8 cellular contexts compared by ENCODE assay signal in genomic region chr7:76364198-76364584, GRCh38. TPM values are rescaled to one million over a fixed set of nuclear protein-coding genes. Genes with fewer than 3 reads are reported as not detected.
DNase-seq lines count a peak whose midpoint lies in the region; ATAC-seq and TF ChIP-seq lines count a peak whose summit lies in the region.

No MANE protein-coding gene starts in this region.

- H3K27me3 ChIP-seq in foreskin keratinocyte = no peaks in the 10 kb centered on the region
- H3K27me3 ChIP-seq in spleen (replicated peaks in 1 of 7) = no peaks in the 10 kb centered on the region

- no peaks in the 10 kb centered on the region for H3K36me3 ChIP-seq in spleen

- TF ChIP-seq POLR2A in spleen (IDR thresholded peaks at IDR 0.05) = no peak

- H3K27ac ChIP-seq in foreskin keratinocyte (peak overlapping the region; percentile 91), spleen (peak overlapping the region in 7 of 8 donors; percentile 51 to 86 (median 85))

- no peaks in the 10 kb centered on the region for H3K9me3 Mint-ChIP-seq in activated naive CD8-positive, alpha-beta T cell treated with anti-CD3 and anti-CD28 coated beads for 36 hours
- no peaks in the 10 kb centered on the region for H3K9me3 Mint-ChIP-seq in activated naive CD8-positive, alpha-beta T cell treated with anti-CD3 and anti-CD28 coated beads, Interleukin-2, amount 50 U/mL, for 24 hours

- H3K27ac Mint-ChIP-seq in activated naive CD8-positive, alpha-beta T cell treated with anti-CD3 and anti-CD28 coated beads for 36 hours = no peak overlapping the region
- no peak overlapping the region for H3K27ac Mint-ChIP-seq in activated naive CD8-positive, alpha-beta T cell treated with anti-CD3 and anti-CD28 coated beads, Interleukin-2, amount 50 U/mL, for 24 hours

- no peak overlapping the region for H3K4me3 ChIP-seq in spleen

- no peaks in the 10 kb centered on the region for H3K9me3 ChIP-seq in spleen

- TF ChIP-seq CTCF in foreskin keratinocyte (conservative IDR thresholded peaks at IDR 0.05) = no peak
- no peak for TF ChIP-seq CTCF in spleen (IDR thresholded peaks at IDR 0.05 in 8 of 11, conservative IDR thresholded peaks at IDR 0.05 in 3 of 11)

- peaks cover 17% of the 10 kb centered on the region for H3K4me1 Mint-ChIP-seq in activated naive CD8-positive, alpha-beta T cell treated with anti-CD3 and anti-CD28 coated beads for 36 hours
- peaks cover 23% of the 10 kb centered on the region for H3K4me1 Mint-ChIP-seq in activated naive CD8-positive, alpha-beta T cell treated with anti-CD3 and anti-CD28 coated beads, Interleukin-2, amount 50 U/mL, for 24 hours

- no peaks in the 10 kb centered on the region for H3K36me3 Mint-ChIP-seq in activated naive CD8-positive, alpha-beta T cell treated with anti-CD3 and anti-CD28 coated beads for 36 hours
- no peaks in the 10 kb centered on the region for H3K36me3 Mint-ChIP-seq in activated naive CD8-positive, alpha-beta T cell treated with anti-CD3 and anti-CD28 coated beads, Interleukin-2, amount 50 U/mL, for 24 hours (ENCODE audit: low read depth)

- H3K4me1 ChIP-seq in foreskin keratinocyte = peaks cover 23% of the 10 kb centered on the region
- peaks cover 5 to 46% (median 37%) of the 10 kb centered on the region in 6 donors for H3K4me1 ChIP-seq in spleen

- no peak for DNase-seq in activated naive CD8-positive, alpha-beta T cell treated with anti-CD3 and anti-CD28 coated beads for 36 hours
- DNase-seq in activated naive CD8-positive, alpha-beta T cell treated with anti-CD3 and anti-CD28 coated beads, Interleukin-2, amount 50 U/mL, for 24 hours = no peak
- DNase-seq in SKM-1 treated with dmso at 0.1 percent for 144 hours (lab: John Stamatoyannopoulos, UW; ENCODE audit: unreplicated experiment) (peak; percentile 64), foreskin keratinocyte (peak; percentile 55 to 76), spleen (no peak), NCI-H1436 treated with DMSO at 0.1 percent for 48 hours (lab: John Stamatoyannopoulos, UW) (no peak), NCI-H2171 treated with DMSO at 0.1 percent for 48 hours (lab: John Stamatoyannopoulos, UW) (no peak)

- no peak for ATAC-seq in activated naive CD8-positive, alpha-beta T cell treated with anti-CD3 and anti-CD28 coated beads, Interleukin-2, amount 50 U/mL, for 24 hours
- ATAC-seq in foreskin keratinocyte (peak; percentile 30), GM18517 (IDR thresholded peaks at IDR 0.05; ENCODE audit: unreplicated experiment) (no peak)

- intact Hi-C loops in spleen (cut with DNase I; ENCODE audit: low total_unique reads) = no loop called here

- 5 to 10% (median 9%) methylated on average over 4 of the region's 4 CpGs for WGBS in spleen, 5 donors

- H3K27me3 Mint-ChIP-seq in activated naive CD8-positive, alpha-beta T cell treated with anti-CD3 and anti-CD28 coated beads for 36 hours = no peaks in the 10 kb centered on the region
- peaks cover 3% of the 10 kb centered on the region for H3K27me3 Mint-ChIP-seq in activated naive CD8-positive, alpha-beta T cell treated with anti-CD3 and anti-CD28 coated beads, Interleukin-2, amount 50 U/mL, for 24 hours

- peak overlapping the region; percentile 40 for H3K4me3 Mint-ChIP-seq in activated naive CD8-positive, alpha-beta T cell treated with anti-CD3 and anti-CD28 coated beads for 36 hours
- H3K4me3 Mint-ChIP-seq in activated naive CD8-positive, alpha-beta T cell treated with anti-CD3 and anti-CD28 coated beads, Interleukin-2, amount 50 U/mL, for 24 hours = no peak overlapping the region

RNA-seq across cellular contexts. Expression of gene YWHAG, which starts 5.4 kb away (rescaled TPM):
- 100 to 1,000 TPM; 155 to 157 TPM for total RNA-seq in activated naive CD8-positive, alpha-beta T cell treated with anti-CD3 and anti-CD28 coated beads for 36 hours
- total RNA-seq in foreskin keratinocyte (195 and 216 TPM in 2 replicates), spleen (100 to 1,000 TPM in 1 of 7 donors, 10 to 100 TPM in 6; 60.6 to 108 (median 80.5) TPM)
- polyA plus RNA-seq in foreskin keratinocyte (70.5 and 89.6 TPM in 2 replicates), spleen (10 to 100 TPM; 19.7 to 35.6 (median 26.2) TPM)

RNA-seq across cellular contexts. Expression of gene SSC4D, which starts 45.3 kb away (rescaled TPM):
- total RNA-seq in activated naive CD8-positive, alpha-beta T cell treated with anti-CD3 and anti-CD28 coated beads for 36 hours = under 1 TPM; 0.37 to 0.40 TPM
- total RNA-seq in foreskin keratinocyte (1.1 and 1.5 TPM in 2 replicates), spleen (1 to 10 TPM in 2 of 7 donors, under 1 TPM in 5; 0.11 to 1.5 (median 0.43) TPM)
- polyA plus RNA-seq in foreskin keratinocyte (1.9 and 2.0 TPM in 2 replicates), spleen (1 to 10 TPM in 2 of 3 donors, under 1 TPM in 1; 0.68 to 1.2 (median 1.1) TPM)

Comparison
In these comparisons a context has a peak if more than half of its experiments do, and no peak if none do; other contexts are left out.
1. DNase-seq: peak in SKM-1 treated with dmso at 0.1 percent for 144 hours (single experiment) and foreskin keratinocyte (2 of 2); none in activated naive CD8-positive, alpha-beta T cell treated with anti-CD3 and anti-CD28 coated beads for 36 hours (single experiment), activated naive CD8-positive, alpha-beta T cell treated with anti-CD3 and anti-CD28 coated beads, Interleukin-2, amount 50 U/mL, for 24 hours (single experiment), spleen (single experiment), NCI-H1436 treated with DMSO at 0.1 percent for 48 hours (single experiment) and NCI-H2171 treated with DMSO at 0.1 percent for 48 hours (single experiment).